1 cellular context compared by ENCODE assay signal in genomic region chr2:9235388-9236344, GRCh38.
TF ChIP-seq lines count a peak whose summit lies in the region.

No MANE protein-coding gene starts in this region.

TF ChIP-seq in SK-N-SH, 30 proteins besides CTCF, POLR2A, EP300 and RAD21 (continued from another document):
- TF ChIP-seq POLR2AphosphoS5 (IDR thresholded peaks at IDR 0.05; ENCODE audit: low read depth, low read length): no peak; the same call in 1 of the 2 replicates
- TF ChIP-seq USF1 (IDR thresholded peaks at IDR 0.05; ENCODE audit: borderline replicate concordance, low read depth): peak; percentile 54; the same call in 1 of the 2 replicates
- no peak for TF ChIP-seq NRF1 (IDR thresholded peaks at IDR 0.05; ENCODE audit: low read depth, low read length)
- no peak for TF ChIP-seq JUND (IDR thresholded peaks at IDR 0.05)
- peak; percentile 69; the same call in 1 of the 2 replicates for TF ChIP-seq RCOR1 (IDR thresholded peaks at IDR 0.05; ENCODE audit: low read length)
- no peak for TF ChIP-seq ELF1 (IDR thresholded peaks at IDR 0.05)
- TF ChIP-seq ZBTB33 (IDR thresholded peaks at IDR 0.05; ENCODE audit: borderline replicate concordance, low read depth): no peak
- no peak for TF ChIP-seq EZH2phosphoT487 (IDR thresholded peaks at IDR 0.05; ENCODE audit: borderline replicate concordance, low read depth)
- TF ChIP-seq GABPA (IDR thresholded peaks at IDR 0.05; ENCODE audit: low read depth): no peak
- TF ChIP-seq MXI1 (IDR thresholded peaks at IDR 0.05; ENCODE audit: low read depth, low read length): peak; percentile 93
- TF ChIP-seq RXRA (IDR thresholded peaks at IDR 0.05; ENCODE audit: borderline replicate concordance, low read depth): no peak; the same call in 1 of the 2 replicates
